Comparison of ENCODE assay signal across 8 cellular contexts in genomic region chr17:32876414-32877163, GRCh38. TPM values are rescaled to one million over a fixed set of nuclear protein-coding genes. Genes with fewer than 3 reads are reported as not detected.
DNase-seq lines count a peak whose midpoint lies in the region; ATAC-seq and TF ChIP-seq lines count a peak whose summit lies in the region.

TSS of gene MYO1D (minus strand) at chr17:32877124. CDS start at chr17:32876872, 252 bp downstream.

- TF ChIP-seq POLR2A in Peyer's patch (IDR thresholded peaks at IDR 0.05) (peak; percentile 54 to 94), transverse colon (IDR thresholded peaks at IDR 0.05) (peak; percentile 48)

- peak; percentile 72 for ATAC-seq in GM18907 (IDR thresholded peaks at IDR 0.05; ENCODE audit: unreplicated experiment)
- peak; percentile 51 for ATAC-seq in HG03159 (IDR thresholded peaks at IDR 0.05; ENCODE audit: unreplicated experiment)
- peak; percentile 38 for ATAC-seq in Right ventricle myocardium superior (ENCODE audit: poor library complexity)

- intact Hi-C loops in Right ventricle myocardium superior (cut with DNase I) (loop anchor here (5.0 kb wide), 1 partner anchor 94 kb away; no protein-coding TSS in a partner anchor), posterior vena cava (cut with DNase I) (loop anchor here (1.0 to 2.0 kb wide), 2 partner anchors 92 to 93 kb away; no protein-coding TSS in a partner anchor), transverse colon (cut with DNase I; ENCODE audit: low total_unique reads) (loop anchor here (5.0 kb wide), 1 partner anchor 89 kb away; no protein-coding TSS in a partner anchor)

- CTCF ChIA-PET in AG04450 (lab: Charles Lee) = interaction anchor here (0.5 to 6.5 kb wide), 45 partner anchors 9 to 874 kb away, joined by 3 to 72 read pairs (median 6); partner anchors contain the start of gene TMEM98

- in situ Hi-C loops in transverse colon (cut with MboI; ENCODE audit: low pct_ligation_motif_present in 1 of 4, low pct_unique_long_range_greater_than_20kb in 1 of 4, low sequenced_read_pairs in 3 of 4) = loop anchor here in 1 of 4 donors (10.0 kb wide), 1 partner anchor 92 kb away; no protein-coding TSS in a partner anchor

- H3K27me3 ChIP-seq in AG04450 (ENCODE audit: control insufficient read depth, insufficient read depth, low read length) (peaks cover 11% of the 10 kb centered on the region), Peyer's patch (no peaks in the 10 kb centered on the region), transverse colon (no peaks in the 10 kb centered on the region)

- POLR2A ChIA-PET in AG04450 (lab: Yijun Ruan, JAX) = interaction anchor here (0.8 kb wide), 1 partner anchor 52 kb away, joined by 3 read pairs; the partner anchor contains the start of gene TMEM98

- H3K4me3 ChIP-seq in AG04450 (ENCODE audit: low read depth, low read length) = peak within 1 kb of the TSS; percentile 64
- peak within 1 kb of the TSS; percentile 79 to 97 (median 93) for H3K4me3 ChIP-seq in Peyer's patch
- peak within 1 kb of the TSS; percentile 61 to 99 (median 86) for H3K4me3 ChIP-seq in transverse colon

- peaks cover 0 to 32% (median 3%) of the 10 kb centered on the region in 4 donors for H3K4me1 ChIP-seq in Peyer's patch
- peaks cover 11 to 53% (median 27%) of the 10 kb centered on the region in 4 donors for H3K4me1 ChIP-seq in transverse colon

- no peaks in the 10 kb centered on the region for H3K36me3 ChIP-seq in Peyer's patch
- H3K36me3 ChIP-seq in transverse colon = no peaks in the 10 kb centered on the region

- H3K9me3 ChIP-seq in AG04450 (ENCODE audit: control insufficient read depth, insufficient read depth, low read length) (no peaks in the 10 kb centered on the region), Peyer's patch (no peaks in the 10 kb centered on the region), transverse colon (no peaks in the 10 kb centered on the region)

- 1 to 7% methylated on average over 3 to 92 of the region's 101 CpGs for WGBS in transverse colon (ENCODE audit: low coverage in 1 of 2), 2 donors

- H3K27ac ChIP-seq in AG04450 (ENCODE audit: low read depth, low read length) (no peak within 1 kb of the TSS), Peyer's patch (peak within 1 kb of the TSS; percentile 93 to 100 (median 96)), transverse colon (peak within 1 kb of the TSS; percentile 92 to 97 (median 94))

- TF ChIP-seq CTCF in AG04450 (IDR thresholded peaks at IDR 0.05; ENCODE audit: low read depth, low read length) (no peak), Peyer's patch (IDR thresholded peaks at IDR 0.05) (peak; percentile 32 to 59 (median 43)), transverse colon (IDR thresholded peaks at IDR 0.05) (peak; percentile 35 to 76 (median 44))

- no peak for TF ChIP-seq EP300 in transverse colon (IDR thresholded peaks at IDR 0.05; ENCODE audit: low read depth)

- DNase-seq in AG04450 (ENCODE audit: low read depth, low spot score) = no peak
- DNase-seq in Peyer's patch = peak; percentile 76 to 89 (median 88)
- peak; percentile 18 to 52 (median 32) for DNase-seq in activated naive CD4-positive, alpha-beta T cell (lab: John Stamatoyannopoulos, UW)
- peak; percentile 56 for DNase-seq in Right ventricle myocardium superior
- peak; percentile 84 for DNase-seq in posterior vena cava (ENCODE audit: low spot score)
- DNase-seq in transverse colon = peak; percentile 88

RNA-seq across cellular contexts. Expression of gene MYO1D, which starts in this region (rescaled TPM):
- polyA plus RNA-seq in AG04450 (2011; rRNA removed) = 1.1 and 1.2 TPM in 2 replicates
- 1.00 and 1.7 TPM in 2 replicates for polyA minus RNA-seq in AG04450 (2011; rRNA and poly(A)+ RNA removed)
- total RNA-seq in Peyer's patch = 100 to 1,000 TPM; 148 to 340 (median 328) TPM
- total RNA-seq in Right ventricle myocardium superior = 3.8 TPM
- 100 to 1,000 TPM; 162 to 201 TPM for total RNA-seq in posterior vena cava
- 100 to 1,000 TPM; 247 to 569 (median 444) TPM for total RNA-seq in transverse colon

Comparison
In these comparisons a context has a peak if more than half of its experiments do, and no peak if none do; other contexts are left out.
1. RNA of gene MYO1D (total RNA-seq): 247 to 569 TPM in transverse colon, 148 to 340 TPM in Peyer's patch and 162 to 201 TPM in posterior vena cava; 3.8 TPM in Right ventricle myocardium superior (single experiment); every median in the first group is over 10 times any median in the second.
2. Peak in every context shown above with its lines, with median percentiles within 50 percentile points of each other: H3K4me3 ChIP-seq and ATAC-seq.